Comparison of ENCODE assay signal across 1 cellular context in genomic region chr5:82031220-82032119, GRCh38.
A peak's percentile ranks its signal among the peaks of the same experiment; 100 is the strongest.
TF ChIP-seq lines count a peak whose summit lies in the region.

No MANE protein-coding gene starts in this region.

TF ChIP-seq in K562, 482 proteins besides CTCF, POLR2A, EP300 and RAD21 (continued from another document):
- TF ChIP-seq RFX1 (IDR thresholded peaks at IDR 0.05) (peak; percentile 76), POU5F1 (IDR thresholded peaks at IDR 0.05; ENCODE audit: borderline replicate concordance, low read depth, low read length, partially characterized antibody) (no peak), JUN (IDR thresholded peaks at IDR 0.05; ENCODE audit: borderline replicate concordance, low read depth, low read length) (no peak), JUN (CRISPR knock-in tag; IDR thresholded peaks at IDR 0.05; ENCODE audit: borderline replicate concordance) (no peak)
TF ChIP-seq in K562: peak in this region for 2.
